Comparison of ENCODE assay signal across 1 cellular context in the genomic region with DNA sequence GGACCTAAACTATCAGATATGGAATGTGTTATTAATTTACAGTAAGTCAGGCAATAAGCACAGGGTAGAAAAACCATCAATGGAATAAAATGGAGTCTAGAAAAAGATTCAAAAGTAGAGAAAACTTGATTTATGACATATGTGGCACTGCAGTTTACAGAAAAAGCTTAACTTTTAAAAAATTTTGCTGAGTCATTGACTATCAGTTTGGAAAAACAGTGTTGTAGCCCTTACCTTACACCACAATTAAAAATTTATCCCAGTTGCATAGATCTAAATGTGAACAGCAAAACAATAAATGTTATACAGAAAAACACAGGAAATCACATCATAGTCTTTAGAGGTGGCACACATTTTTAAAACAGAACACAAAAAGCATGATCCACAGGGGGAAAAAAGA.
TF ChIP-seq lines count a peak whose summit lies in the region.

No MANE protein-coding gene starts in this region.

TF ChIP-seq in GM23338, 12 proteins besides CTCF, POLR2A, EP300 and RAD21:
- TF ChIP-seq, protein P1, sequence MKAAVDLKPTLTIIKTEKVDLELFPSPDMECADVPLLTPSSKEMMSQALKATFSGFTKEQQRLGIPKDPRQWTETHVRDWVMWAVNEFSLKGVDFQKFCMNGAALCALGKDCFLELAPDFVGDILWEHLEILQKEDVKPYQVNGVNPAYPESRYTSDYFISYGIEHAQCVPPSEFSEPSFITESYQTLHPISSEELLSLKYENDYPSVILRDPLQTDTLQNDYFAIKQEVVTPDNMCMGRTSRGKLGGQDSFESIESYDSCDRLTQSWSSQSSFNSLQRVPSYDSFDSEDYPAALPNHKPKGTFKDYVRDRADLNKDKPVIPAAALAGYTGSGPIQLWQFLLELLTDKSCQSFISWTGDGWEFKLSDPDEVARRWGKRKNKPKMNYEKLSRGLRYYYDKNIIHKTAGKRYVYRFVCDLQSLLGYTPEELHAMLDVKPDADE (IDR thresholded peaks at IDR 0.05), result no peak
- no peak for TF ChIP-seq REST (IDR thresholded peaks at IDR 0.05; ENCODE audit: unreplicated experiment)
- no peak for TF ChIP-seq ZNF331 (CRISPR knock-in tag; IDR thresholded peaks at IDR 0.05; ENCODE audit: low read depth)
- TF ChIP-seq ZNF462 (CRISPR knock-in tag; IDR thresholded peaks at IDR 0.05), result no peak
- TF ChIP-seq CREB1 (CRISPR knock-in tag; IDR thresholded peaks at IDR 0.05; ENCODE audit: low read depth), result no peak
- TF ChIP-seq NANOG (IDR thresholded peaks at IDR 0.05; ENCODE audit: borderline replicate concordance), result no peak
- no peak for TF ChIP-seq EZH2phosphoT487 (IDR thresholded peaks at IDR 0.05; ENCODE audit: unreplicated experiment)
- no peak for TF ChIP-seq JUNB (IDR thresholded peaks at IDR 0.05; ENCODE audit: unreplicated experiment)
- TF ChIP-seq STAT1 (IDR thresholded peaks at IDR 0.05; ENCODE audit: unreplicated experiment), result no peak
- no peak for TF ChIP-seq ZNF114 (CRISPR knock-in tag; IDR thresholded peaks at IDR 0.05)
- no peak for TF ChIP-seq POLR2AphosphoS5 (IDR thresholded peaks at IDR 0.05; ENCODE audit: low read depth)
